In the genomic region with DNA sequence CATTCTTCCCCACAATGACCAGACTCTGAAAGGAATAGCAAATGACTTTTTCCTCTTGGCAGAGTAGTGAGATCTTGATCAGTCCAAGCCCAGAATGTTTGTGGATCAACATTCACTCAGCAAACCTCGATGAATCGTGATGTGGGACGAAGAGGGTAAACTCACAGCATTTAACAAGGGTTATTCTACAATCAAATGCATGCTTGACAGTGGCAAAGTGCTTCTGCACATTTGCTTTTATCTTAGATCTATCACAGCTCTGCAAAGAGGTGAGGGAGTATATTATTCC, we compare ENCODE assay signal across 18 cellular contexts. TPM values are rescaled to one million over a fixed set of nuclear protein-coding genes. Genes with fewer than 3 reads are reported as not detected.
"Had no signal": no experiment of that assay in that cellular context is flagged by ENCODE, and none has a peak within 500 bp of the region (broad histone marks: within the 10 kb centered on the region; RNA-seq: fewer than 3 reads in every experiment).

No MANE protein-coding gene starts in this region.

- H3K4me3 ChIP-seq: adrenal gland, body of pancreas, colonic mucosa, tibial nerve, vagina had no signal

- H3K36me3 ChIP-seq: adrenal gland, colonic mucosa, tibial nerve, vagina had no signal

- H3K79me2 ChIP-seq: parathyroid adenoma had no signal

- H3K9ac ChIP-seq: parathyroid adenoma had no signal

- ATAC-seq: body of pancreas, esophagus mucosa had no signal

- H3K27me3 ChIP-seq: adrenal gland, body of pancreas, colonic mucosa, tibial nerve, vagina had no signal

- DNase-seq: activated CD4-positive, alpha-beta T cell treated with anti-CD3 and anti-CD28 coated beads for 1 hour; activated CD4-positive, alpha-beta T cell treated with anti-CD3 and anti-CD28 coated beads, Interleukin-2, amount 50 U/mL, for 4 hours; activated effector memory CD4-positive, alpha-beta T cell treated with Interleukin-2 at 50 U/mL for 16 hours; activated T-cell treated with anti-CD3 and anti-CD28 coated beads, Interleukin-2, amount 50 U/mL, for 24 hours; adrenal gland; central memory CD4-positive, alpha-beta T cell; colonic mucosa; glutamatergic neuron; hypothalamus; stimulated activated CD4-positive, alpha-beta T cell treated with anti-CD3 and anti-CD28 coated beads, Interleukin-4, amount 100 ng/mL, for 24 hours; stimulated activated naive CD4-positive, alpha-beta T cell had no signal

- H3K4me1 ChIP-seq: adrenal gland, body of pancreas, colonic mucosa, parathyroid adenoma had no signal

- H2AFZ ChIP-seq: parathyroid adenoma had no signal

- H3K9me3 ChIP-seq: adrenal gland, body of pancreas, colonic mucosa, tibial nerve, vagina had no signal

- H3K27ac ChIP-seq: adrenal gland, body of pancreas, colonic mucosa, foreskin keratinocyte, parathyroid adenoma, tibial nerve, vagina, VCaP had no signal

RNA-seq across cellular contexts. Expression of a gene that starts 31.8 kb away (rescaled TPM):
- total RNA-seq: vagina had no signal
